In genomic region chr16:8628981-8629725, GRCh38 we compare ENCODE assay signal across 28 cellular contexts. TPM values are rescaled to one million over a fixed set of nuclear protein-coding genes. Genes with fewer than 3 reads are reported as not detected.
"Had no signal": no experiment of that assay in that cellular context is flagged by ENCODE, and none has a peak within 500 bp of the region (broad histone marks: within the 10 kb centered on the region; RNA-seq: fewer than 3 reads in every experiment).

No MANE protein-coding gene starts in this region.

- H3K4me3 ChIP-seq: body of pancreas, cardiac muscle cell, esophagus muscularis mucosa, gastrocnemius medialis, left ventricle myocardium inferior, ovary, skin epidermis, upper lobe of right lung had no signal

- H3K9me3 ChIP-seq: body of pancreas, esophagus muscularis mucosa, gastrocnemius medialis, left ventricle myocardium inferior, ovary, upper lobe of right lung had no signal

- ATAC-seq: activated T-cell treated with anti-CD3 and anti-CD28 coated beads, Interleukin-2, amount 50 U/mL, for 72 hours; body of pancreas; gastrocnemius medialis; naive thymus-derived CD8-positive, alpha-beta T cell; right cardiac atrium; stimulated activated memory B cell treated with anti-CD40 and anti-IgM and Interleukin-4, amounts not matched to agents 10 μg/mL and 1 μg/mL and 100 μg/mL, for 72 hours; upper lobe of right lung had no signal

- H3K27ac Mint-ChIP-seq: mesothelial cell of epicardium; stimulated activated memory B cell treated with anti-CD40 and anti-IgM and Interleukin-4, amounts not matched to agents 10 μg/mL and 1 μg/mL and 100 μg/mL, for 72 hours had no signal

- H3K27ac ChIP-seq: body of pancreas, cardiac muscle cell, esophagus muscularis mucosa, gastrocnemius medialis, left ventricle myocardium inferior, ovary, skin epidermis, upper lobe of right lung had no signal

- DNase-seq: activated CD4-positive, alpha-beta T cell treated with anti-CD3 and anti-CD28 coated beads, Interleukin-2, amount 50 U/mL, for 48 hours; activated CD8-positive, alpha-beta memory T cell treated with anti-CD3 and anti-CD28 coated beads, Interleukin-2, amount 50 U/mL, for 48 hours; activated effector memory CD4-positive, alpha-beta T cell treated with Interleukin-2 at 50 U/mL for 16 hours; activated naive CD4-positive, alpha-beta T cell treated with anti-CD3 and anti-CD28 coated beads, Interleukin-2, amount 50 U/mL, for 16 hours; activated T-cell treated with anti-CD3 and anti-CD28 coated beads, Interleukin-2, amount 50 U/mL, for 72 hours; anterior cingulate cortex; body of pancreas; effector memory CD4-positive, alpha-beta T cell; gastrocnemius medialis; head of caudate nucleus; hypothalamus; left ventricle myocardium inferior; naive thymus-derived CD8-positive, alpha-beta T cell; ovary; right cardiac atrium; stimulated activated CD4-positive, alpha-beta T cell treated with anti-CD3 and anti-CD28 coated beads, Interleukin-2, amount 100 ng/mL, for 24 hours; T-helper 9 cell; upper lobe of right lung had no signal

- H3K9me3 Mint-ChIP-seq: activated T-cell treated with anti-CD3 and anti-CD28 coated beads, Interleukin-2, amount 50 U/mL, for 72 hours; mesothelial cell of epicardium; naive thymus-derived CD8-positive, alpha-beta T cell; stimulated activated memory B cell treated with anti-CD40 and anti-IgM and Interleukin-4, amounts not matched to agents 10 μg/mL and 1 μg/mL and 100 μg/mL, for 72 hours had no signal

- H3K4me1 Mint-ChIP-seq: mesothelial cell of epicardium had no signal

- H3K4me1 ChIP-seq: body of pancreas, upper lobe of right lung had no signal

- H3K27me3 Mint-ChIP-seq: naive thymus-derived CD8-positive, alpha-beta T cell; stimulated activated memory B cell treated with anti-CD40 and anti-IgM and Interleukin-4, amounts not matched to agents 10 μg/mL and 1 μg/mL and 100 μg/mL, for 72 hours had no signal

- H3K4me3 Mint-ChIP-seq: activated T-cell treated with anti-CD3 and anti-CD28 coated beads, Interleukin-2, amount 50 U/mL, for 72 hours; mesothelial cell of epicardium; naive thymus-derived CD8-positive, alpha-beta T cell; stimulated activated memory B cell treated with anti-CD40 and anti-IgM and Interleukin-4, amounts not matched to agents 10 μg/mL and 1 μg/mL and 100 μg/mL, for 72 hours had no signal

RNA-seq across cellular contexts. Expression of gene TMEM114, which starts 38.8 kb away (rescaled TPM):
- total RNA-seq: activated CD8-positive, alpha-beta memory T cell treated with anti-CD3 and anti-CD28 coated beads for 36 hours; activated T-cell treated with anti-CD3 and anti-CD28 coated beads, Interleukin-2, amount 50 U/mL, for 72 hours; body of pancreas; cardiac muscle cell; dermis microvascular lymphatic vessel endothelial cell; esophagus muscularis mucosa; gastrocnemius medialis; left ventricle myocardium inferior; lung microvascular endothelial cell; mesothelial cell of epicardium; naive thymus-derived CD8-positive, alpha-beta T cell; ovary; pulmonary artery endothelial cell; right cardiac atrium; T-helper 1 cell treated with Interleukin-12 subunit alpha and Interleukin-12 subunit beta and Interleukin-4 antibody, amounts not matched to agents 30 ng/mL and 1 ng/mL, for 36 hours; upper lobe of right lung had no signal
- polyA plus RNA-seq: cardiac muscle cell; naive thymus-derived CD8-positive, alpha-beta T cell; ovary; right cardiac atrium had no signal
